In genomic region chr2:218059289-218059688, GRCh38 we compare ENCODE assay signal across 24 cellular contexts. TPM values are rescaled to one million over a fixed set of nuclear protein-coding genes. Genes with fewer than 3 reads are reported as not detected.
A peak's percentile ranks its signal among the peaks of the same experiment; 100 is the strongest.
DNase-seq lines count a peak whose midpoint lies in the region; ATAC-seq, FAIRE-seq and TF ChIP-seq lines count a peak whose summit lies in the region.
"Had no signal": no experiment of that assay in that cellular context is flagged by ENCODE, and none has a peak within 500 bp of the region (broad histone marks: within the 10 kb centered on the region; RNA-seq: fewer than 3 reads in every experiment).

No MANE protein-coding gene starts in this region.

- H3K4me1 ChIP-seq in A549 = no peaks in the 10 kb centered on the region
- H3K4me1 ChIP-seq in pancreas = no peaks in the 10 kb centered on the region
- H3K4me1 ChIP-seq in vagina = no peaks in the 10 kb centered on the region
- H3K4me1 ChIP-seq: BE2C, Caco-2 had no signal

- FAIRE-seq in A549 (lab: Jason Lieb, UNC) (peak; percentile 77), pancreas (lab: Jason Lieb, UNC) (peak; percentile 54)
- FAIRE-seq: G401.6 had no signal

- ATAC-seq in A549 (no peak), pancreas (no peak)
- ATAC-seq: CD8-positive, alpha-beta T cell had no signal

- POLR2A ChIA-PET in A549 (lab: Yijun Ruan, JAX) = no interaction called here

- no peak overlapping the region for H3K4me2 ChIP-seq in A549
- H3K4me2 ChIP-seq: BLaER1 had no signal

- TF ChIP-seq RAD21 in A549 (conservative IDR thresholded peaks at IDR 0.05 in 1 of 2, IDR thresholded peaks at IDR 0.05 in 1 of 2) = no peak

- 54% methylated on average over 3 of the region's 3 CpGs for WGBS in A549 (ENCODE audit: missing lambda C conversion rate)
- 79 to 82% methylated on average over 3 of the region's 3 CpGs for WGBS in pancreas, 2 donors

- DNase-seq in A549 (ENCODE audit: low read depth in 1 of 2, low spot score in 1 of 2) = no peak
- DNase-seq in amniotic epithelial cell (ENCODE audit: low read depth) = peak; percentile 27
- peak; percentile 92 for DNase-seq in fibroblast of villous mesenchyme (ENCODE audit: low read depth)
- no peak for DNase-seq in pancreas
- no peak for DNase-seq in vagina (ENCODE audit: extremely low spot score in 2 of 2)
- no peak for DNase-seq in NOMO-1 (lab: John Stamatoyannopoulos, UW; ENCODE audit: unreplicated experiment in 2 of 2)
- DNase-seq in DMS79 treated with DMSO at 0.1 percent for 48 hours (lab: John Stamatoyannopoulos, UW) = no peak
- DNase-seq: ACHN; BE2C; C1 segment of cervical spinal cord; Caco-2; Calu3; CD4-positive, alpha-beta T cell; CD8-positive, alpha-beta T cell; DMS 273 treated with DMSO at 0.1 percent for 48 hours; DMS153; DMS53; DMS79; GF-D8 had no signal

- CTCF ChIA-PET in A549 (lab: Yijun Ruan, JAX) = interaction anchor here (0.7 to 2.3 kb wide), 4 partner anchors 9 to 270 kb away, joined by 3 to 6 read pairs (median 4); partner anchors contain the start of gene RUFY4

- H3K27me3 ChIP-seq in pancreas (no peaks in the 10 kb centered on the region), vagina (no peaks in the 10 kb centered on the region)
- H3K27me3 ChIP-seq: BE2C, BLaER1 had no signal

- intact Hi-C loops in pancreas (cut with DNase I) (no loop called here), vagina (cut with DNase I) (no loop called here)

- H3K36me3 ChIP-seq in pancreas (no peaks in the 10 kb centered on the region), vagina (no peaks in the 10 kb centered on the region)
- H3K36me3 ChIP-seq: BE2C, BLaER1 had no signal

- H3K9me3 ChIP-seq in A549 (no peaks in the 10 kb centered on the region), pancreas (no peaks in the 10 kb centered on the region), vagina (no peaks in the 10 kb centered on the region)
- H3K9me3 ChIP-seq: BE2C, BLaER1, Caco-2 had no signal

- H3K4me3 ChIP-seq in A549 = no peak overlapping the region
- H3K4me3 ChIP-seq in fibroblast of villous mesenchyme (ENCODE audit: low read depth, low read length) = no peak overlapping the region
- no peak overlapping the region for H3K4me3 ChIP-seq in pancreas
- H3K4me3 ChIP-seq in vagina = no peak overlapping the region
- H3K4me3 ChIP-seq: BLaER1 had no signal

- TF ChIP-seq CTCF in A549 (IDR thresholded peaks at IDR 0.05) = no peak
- no peak for TF ChIP-seq CTCF in fibroblast of villous mesenchyme (IDR thresholded peaks at IDR 0.05; ENCODE audit: insufficient read depth, low read depth, low read length)
- no peak for TF ChIP-seq CTCF in pancreas (IDR thresholded peaks at IDR 0.05)
- TF ChIP-seq CTCF in vagina (IDR thresholded peaks at IDR 0.05) = no peak

- H3K27ac ChIP-seq in A549 (no peak overlapping the region), pancreas (no peak overlapping the region), vagina (no peak overlapping the region)
- H3K27ac ChIP-seq: 22Rv1, BLaER1 had no signal

- no peak for TF ChIP-seq EP300 in A549 (IDR thresholded peaks at IDR 0.05)

- TF ChIP-seq POLR2A in A549 (IDR thresholded peaks at IDR 0.05; ENCODE audit: low read length) = no peak
- TF ChIP-seq POLR2A in vagina (IDR thresholded peaks at IDR 0.05) = no peak

TF ChIP-seq in A549, 52 proteins besides CTCF, POLR2A, EP300 and RAD21:
- no peak for TF ChIP-seq ESRRA (IDR thresholded peaks at IDR 0.05; ENCODE audit: borderline replicate concordance, low read length)
- TF ChIP-seq, protein P1, sequence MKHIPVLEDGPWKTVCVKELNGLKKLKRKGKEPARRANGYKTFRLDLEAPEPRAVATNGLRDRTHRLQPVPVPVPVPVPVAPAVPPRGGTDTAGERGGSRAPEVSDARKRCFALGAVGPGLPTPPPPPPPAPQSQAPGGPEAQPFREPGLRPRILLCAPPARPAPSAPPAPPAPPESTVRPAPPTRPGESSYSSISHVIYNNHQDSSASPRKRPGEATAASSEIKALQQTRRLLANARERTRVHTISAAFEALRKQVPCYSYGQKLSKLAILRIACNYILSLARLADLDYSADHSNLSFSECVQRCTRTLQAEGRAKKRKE (CRISPR knock-in tag; IDR thresholded peaks at IDR 0.05; ENCODE audit: low read depth) = no peak
- TF ChIP-seq ZC3H11A (IDR thresholded peaks at IDR 0.05) = no peak
- no peak for TF ChIP-seq RFX5 (IDR thresholded peaks at IDR 0.05)
- TF ChIP-seq NFE2L2 (conservative IDR thresholded peaks at IDR 0.05; ENCODE audit: low read length) = no peak
- TF ChIP-seq JUN (IDR thresholded peaks at IDR 0.05) = no peak
- no peak for TF ChIP-seq BHLHE40 (IDR thresholded peaks at IDR 0.05; ENCODE audit: low read depth, low read length)
- TF ChIP-seq USF2 (IDR thresholded peaks at IDR 0.05) = no peak
- TF ChIP-seq HDAC2 (IDR thresholded peaks at IDR 0.05) = no peak
- TF ChIP-seq CEBPB (IDR thresholded peaks at IDR 0.05) = no peak
- no peak for TF ChIP-seq EHF (CRISPR knock-in tag; IDR thresholded peaks at IDR 0.05)
- TF ChIP-seq KDM1A (IDR thresholded peaks at IDR 0.05; ENCODE audit: low read depth) = no peak
- TF ChIP-seq RARB (CRISPR knock-in tag; IDR thresholded peaks at IDR 0.05) = no peak
- no peak for TF ChIP-seq JUNB (IDR thresholded peaks at IDR 0.05)
- TF ChIP-seq, protein P2, sequence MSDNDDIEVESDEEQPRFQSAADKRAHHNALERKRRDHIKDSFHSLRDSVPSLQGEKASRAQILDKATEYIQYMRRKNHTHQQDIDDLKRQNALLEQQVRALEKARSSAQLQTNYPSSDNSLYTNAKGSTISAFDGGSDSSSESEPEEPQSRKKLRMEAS (IDR thresholded peaks at IDR 0.05) = no peak
- TF ChIP-seq NR3C1 (IDR thresholded peaks at IDR 0.05) = no peak
- no peak for TF ChIP-seq SREBF2 (IDR thresholded peaks at IDR 0.05)
- TF ChIP-seq, protein P3, sequence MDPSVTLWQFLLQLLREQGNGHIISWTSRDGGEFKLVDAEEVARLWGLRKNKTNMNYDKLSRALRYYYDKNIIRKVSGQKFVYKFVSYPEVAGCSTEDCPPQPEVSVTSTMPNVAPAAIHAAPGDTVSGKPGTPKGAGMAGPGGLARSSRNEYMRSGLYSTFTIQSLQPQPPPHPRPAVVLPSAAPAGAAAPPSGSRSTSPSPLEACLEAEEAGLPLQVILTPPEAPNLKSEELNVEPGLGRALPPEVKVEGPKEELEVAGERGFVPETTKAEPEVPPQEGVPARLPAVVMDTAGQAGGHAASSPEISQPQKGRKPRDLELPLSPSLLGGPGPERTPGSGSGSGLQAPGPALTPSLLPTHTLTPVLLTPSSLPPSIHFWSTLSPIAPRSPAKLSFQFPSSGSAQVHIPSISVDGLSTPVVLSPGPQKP (IDR thresholded peaks at IDR 0.05; ENCODE audit: low read depth, low read length) = no peak
- no peak for TF ChIP-seq HMGXB4 (CRISPR knock-in tag; IDR thresholded peaks at IDR 0.05; ENCODE audit: borderline replicate concordance)
- no peak for TF ChIP-seq NPAS2 (CRISPR knock-in tag; IDR thresholded peaks at IDR 0.05; ENCODE audit: borderline replicate concordance)

RNA-seq across cellular contexts. Expression of gene RUFY4, which starts 9.8 kb away (rescaled TPM):
- polyA plus RNA-seq in A549 (2011; rRNA removed) (0.04 TPM in 1 of 2 replicates, not detected in the other), A549 (2017; fragmentation: RNase III; extraction: RNeasy Plus Mini Kit Qiagen cat#74134 plus additional on column Dnase treatment) (not detected in 3 replicates), pancreas (under 1 TPM in 1 of 2 donors, not detected in 1; 0.08 TPM)
- not detected in 2 replicates for polyA plus RNA-seq in A549 (2012; cell fraction: cytosol; rRNA removed)
- 0.05 TPM in 1 of 2 replicates, not detected in the other for polyA plus RNA-seq in A549 (2012; cell fraction: nucleus; rRNA removed)
- not detected in 2 replicates for polyA minus RNA-seq in A549 (2011; rRNA and poly(A)+ RNA removed)
- total RNA-seq in fibroblast of villous mesenchyme (not detected in 2 replicates), pancreas (under 1 TPM in 1 of 6 donors, not detected in 5; 0.31 TPM), vagina (not detected)
- total RNA-seq: A172, Caco-2 had no signal
- polyA plus RNA-seq: AG04450 had no signal

RNA-seq across cellular contexts. Expression of gene TNS1, which starts 56.5 kb away (rescaled TPM):
- polyA plus RNA-seq in A549 (2011; rRNA removed) (4.9 and 9.5 TPM in 2 replicates), A549 (2017; fragmentation: RNase III; extraction: RNeasy Plus Mini Kit Qiagen cat#74134 plus additional on column Dnase treatment) (7.7 to 11.4 TPM (median 10.6 TPM) in 3 replicates), pancreas (10 to 100 TPM; 38.5 to 93.7 TPM)
- polyA plus RNA-seq in A549 (2012; cell fraction: cytosol; rRNA removed) = 1.6 and 2.9 TPM in 2 replicates
- polyA plus RNA-seq in A549 (2012; cell fraction: nucleus; rRNA removed) = 7.3 and 9.9 TPM in 2 replicates
- polyA minus RNA-seq in A549 (2011; rRNA and poly(A)+ RNA removed) = 27.8 and 32.4 TPM in 2 replicates
- total RNA-seq in fibroblast of villous mesenchyme (127 and 147 TPM in 2 replicates), pancreas (100 to 1,000 TPM in 4 of 6 donors, 10 to 100 TPM in 2; 90.4 to 166 (median 114) TPM), vagina (216 TPM)
- total RNA-seq: CD8-positive, alpha-beta T cell had no signal

Comparison
In these comparisons a context has a peak if more than half of its experiments do, and no peak if none do; other contexts are left out.
1. DNase-seq: peak in amniotic epithelial cell (single experiment) and fibroblast of villous mesenchyme (single experiment); none in A549 (0 of 2), pancreas (0 of 6), vagina (0 of 2), NOMO-1 (0 of 2) and DMS79 treated with DMSO at 0.1 percent for 48 hours (single experiment).